ENCODE assay signal across 23 cellular contexts in the genomic region with DNA sequence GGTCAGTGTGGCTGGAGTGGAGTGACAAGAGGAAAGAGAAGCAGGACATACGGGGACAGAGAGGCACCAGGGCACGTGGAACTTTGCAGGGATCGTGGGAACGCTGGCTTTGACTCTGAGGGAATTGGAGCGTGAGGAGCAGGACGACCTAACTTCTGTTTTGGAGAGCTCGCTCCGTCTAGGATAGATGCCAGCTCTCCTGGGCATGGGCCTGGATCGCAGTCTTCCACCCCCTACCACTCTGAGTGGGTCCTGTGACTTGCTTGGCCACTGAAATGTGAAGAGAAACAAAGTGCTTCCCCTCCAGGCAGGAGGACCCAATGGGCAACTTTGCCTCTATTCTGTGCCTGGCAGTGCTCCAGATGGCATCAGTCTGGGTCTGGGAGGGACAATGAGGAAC.
"Had no signal": no experiment of that assay in that cellular context is flagged by ENCODE, and none has a peak within 500 bp of the region (broad histone marks: within the 10 kb centered on the region; RNA-seq: fewer than 3 reads in every experiment).

No MANE protein-coding gene starts in this region.

- H3K27ac ChIP-seq: epithelial cell of prostate, esophagus squamous epithelium, neutrophil, ovary, prostate gland, sigmoid colon had no signal

- DNase-seq: activated CD4-positive, alpha-beta memory T cell treated with anti-CD3 and anti-CD28 coated beads for 36 hours; activated CD4-positive, alpha-beta T cell treated with anti-CD3 and anti-CD28 coated beads, Interleukin-2, amount 10 ng/mL, durations not matched to agents 24 days and 14 days; activated CD4-positive, CD25-positive, alpha-beta regulatory T cell treated with anti-CD3 and anti-CD28 coated beads, Interleukin-2, amount 50 U/mL, for 72 hours; activated CD8-positive, alpha-beta memory T cell treated with anti-CD3 and anti-CD28 coated beads, Interleukin-2, amount 50 U/mL, for 48 hours; activated gamma-delta T cell; activated naive CD4-positive, alpha-beta T cell treated with anti-CD3 and anti-CD28 coated beads, Interleukin-2, amount 10 ng/mL, durations not matched to agents 7 days and 5 days; activated naive CD8-positive, alpha-beta T cell treated with anti-CD3 and anti-CD28 coated beads, Interleukin-2, amount 10 ng/mL, durations not matched to agents 7 days and 5 days; activated T-cell treated with anti-CD3 and anti-CD28 coated beads, Interleukin-2, amount 50 U/mL, for 24 hours; effector CD8-positive, alpha-beta T cell; esophagus squamous epithelium; foreskin melanocyte; glutamatergic neuron; left colon; natural killer cell; ovary; sigmoid colon; small intestine; stimulated activated CD4-positive, alpha-beta T cell treated with anti-CD3 and anti-CD28 coated beads, Interleukin-4, amount 100 ng/mL, for 24 hours; stimulated activated naive CD4-positive, alpha-beta T cell; trophoblast cell had no signal
